ENCODE assay signal across 1 cellular context in the genomic region with DNA sequence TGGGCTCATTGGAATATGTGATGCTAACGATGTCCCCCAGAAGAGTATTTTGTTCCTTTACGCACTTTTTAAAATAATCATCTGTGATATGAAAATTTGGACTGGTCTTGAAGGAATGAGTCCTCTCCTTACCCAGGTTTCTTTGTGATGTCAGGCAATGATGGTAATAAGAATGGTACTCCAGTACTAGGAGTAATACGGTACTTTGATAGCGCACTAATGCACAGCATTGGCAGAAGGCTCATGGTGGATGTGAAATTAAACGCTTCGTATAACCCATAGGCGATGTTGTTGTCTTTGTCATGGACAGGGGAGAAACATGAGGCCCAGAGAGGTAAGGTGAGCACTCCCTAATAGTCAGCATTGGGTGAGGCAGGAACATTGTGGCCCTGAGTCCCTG.
TF ChIP-seq lines count a peak whose summit lies in the region.

No MANE protein-coding gene starts in this region.

TF ChIP-seq in H1, 55 proteins besides CTCF, POLR2A, EP300 and RAD21:
- TF ChIP-seq, protein P1, sequence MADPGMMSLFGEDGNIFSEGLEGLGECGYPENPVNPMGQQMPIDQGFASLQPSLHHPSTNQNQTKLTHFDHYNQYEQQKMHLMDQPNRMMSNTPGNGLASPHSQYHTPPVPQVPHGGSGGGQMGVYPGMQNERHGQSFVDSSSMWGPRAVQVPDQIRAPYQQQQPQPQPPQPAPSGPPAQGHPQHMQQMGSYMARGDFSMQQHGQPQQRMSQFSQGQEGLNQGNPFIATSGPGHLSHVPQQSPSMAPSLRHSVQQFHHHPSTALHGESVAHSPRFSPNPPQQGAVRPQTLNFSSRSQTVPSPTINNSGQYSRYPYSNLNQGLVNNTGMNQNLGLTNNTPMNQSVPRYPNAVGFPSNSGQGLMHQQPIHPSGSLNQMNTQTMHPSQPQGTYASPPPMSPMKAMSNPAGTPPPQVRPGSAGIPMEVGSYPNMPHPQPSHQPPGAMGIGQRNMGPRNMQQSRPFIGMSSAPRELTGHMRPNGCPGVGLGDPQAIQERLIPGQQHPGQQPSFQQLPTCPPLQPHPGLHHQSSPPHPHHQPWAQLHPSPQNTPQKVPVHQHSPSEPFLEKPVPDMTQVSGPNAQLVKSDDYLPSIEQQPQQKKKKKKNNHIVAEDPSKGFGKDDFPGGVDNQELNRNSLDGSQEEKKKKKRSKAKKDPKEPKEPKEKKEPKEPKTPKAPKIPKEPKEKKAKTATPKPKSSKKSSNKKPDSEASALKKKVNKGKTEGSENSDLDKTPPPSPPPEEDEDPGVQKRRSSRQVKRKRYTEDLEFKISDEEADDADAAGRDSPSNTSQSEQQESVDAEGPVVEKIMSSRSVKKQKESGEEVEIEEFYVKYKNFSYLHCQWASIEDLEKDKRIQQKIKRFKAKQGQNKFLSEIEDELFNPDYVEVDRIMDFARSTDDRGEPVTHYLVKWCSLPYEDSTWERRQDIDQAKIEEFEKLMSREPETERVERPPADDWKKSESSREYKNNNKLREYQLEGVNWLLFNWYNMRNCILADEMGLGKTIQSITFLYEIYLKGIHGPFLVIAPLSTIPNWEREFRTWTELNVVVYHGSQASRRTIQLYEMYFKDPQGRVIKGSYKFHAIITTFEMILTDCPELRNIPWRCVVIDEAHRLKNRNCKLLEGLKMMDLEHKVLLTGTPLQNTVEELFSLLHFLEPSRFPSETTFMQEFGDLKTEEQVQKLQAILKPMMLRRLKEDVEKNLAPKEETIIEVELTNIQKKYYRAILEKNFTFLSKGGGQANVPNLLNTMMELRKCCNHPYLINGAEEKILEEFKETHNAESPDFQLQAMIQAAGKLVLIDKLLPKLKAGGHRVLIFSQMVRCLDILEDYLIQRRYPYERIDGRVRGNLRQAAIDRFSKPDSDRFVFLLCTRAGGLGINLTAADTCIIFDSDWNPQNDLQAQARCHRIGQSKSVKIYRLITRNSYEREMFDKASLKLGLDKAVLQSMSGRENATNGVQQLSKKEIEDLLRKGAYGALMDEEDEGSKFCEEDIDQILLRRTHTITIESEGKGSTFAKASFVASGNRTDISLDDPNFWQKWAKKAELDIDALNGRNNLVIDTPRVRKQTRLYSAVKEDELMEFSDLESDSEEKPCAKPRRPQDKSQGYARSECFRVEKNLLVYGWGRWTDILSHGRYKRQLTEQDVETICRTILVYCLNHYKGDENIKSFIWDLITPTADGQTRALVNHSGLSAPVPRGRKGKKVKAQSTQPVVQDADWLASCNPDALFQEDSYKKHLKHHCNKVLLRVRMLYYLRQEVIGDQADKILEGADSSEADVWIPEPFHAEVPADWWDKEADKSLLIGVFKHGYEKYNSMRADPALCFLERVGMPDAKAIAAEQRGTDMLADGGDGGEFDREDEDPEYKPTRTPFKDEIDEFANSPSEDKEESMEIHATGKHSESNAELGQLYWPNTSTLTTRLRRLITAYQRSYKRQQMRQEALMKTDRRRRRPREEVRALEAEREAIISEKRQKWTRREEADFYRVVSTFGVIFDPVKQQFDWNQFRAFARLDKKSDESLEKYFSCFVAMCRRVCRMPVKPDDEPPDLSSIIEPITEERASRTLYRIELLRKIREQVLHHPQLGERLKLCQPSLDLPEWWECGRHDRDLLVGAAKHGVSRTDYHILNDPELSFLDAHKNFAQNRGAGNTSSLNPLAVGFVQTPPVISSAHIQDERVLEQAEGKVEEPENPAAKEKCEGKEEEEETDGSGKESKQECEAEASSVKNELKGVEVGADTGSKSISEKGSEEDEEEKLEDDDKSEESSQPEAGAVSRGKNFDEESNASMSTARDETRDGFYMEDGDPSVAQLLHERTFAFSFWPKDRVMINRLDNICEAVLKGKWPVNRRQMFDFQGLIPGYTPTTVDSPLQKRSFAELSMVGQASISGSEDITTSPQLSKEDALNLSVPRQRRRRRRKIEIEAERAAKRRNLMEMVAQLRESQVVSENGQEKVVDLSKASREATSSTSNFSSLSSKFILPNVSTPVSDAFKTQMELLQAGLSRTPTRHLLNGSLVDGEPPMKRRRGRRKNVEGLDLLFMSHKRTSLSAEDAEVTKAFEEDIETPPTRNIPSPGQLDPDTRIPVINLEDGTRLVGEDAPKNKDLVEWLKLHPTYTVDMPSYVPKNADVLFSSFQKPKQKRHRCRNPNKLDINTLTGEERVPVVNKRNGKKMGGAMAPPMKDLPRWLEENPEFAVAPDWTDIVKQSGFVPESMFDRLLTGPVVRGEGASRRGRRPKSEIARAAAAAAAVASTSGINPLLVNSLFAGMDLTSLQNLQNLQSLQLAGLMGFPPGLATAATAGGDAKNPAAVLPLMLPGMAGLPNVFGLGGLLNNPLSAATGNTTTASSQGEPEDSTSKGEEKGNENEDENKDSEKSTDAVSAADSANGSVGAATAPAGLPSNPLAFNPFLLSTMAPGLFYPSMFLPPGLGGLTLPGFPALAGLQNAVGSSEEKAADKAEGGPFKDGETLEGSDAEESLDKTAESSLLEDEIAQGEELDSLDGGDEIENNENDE (IDR thresholded peaks at IDR 0.05; ENCODE audit: insufficient replicate concordance, low read length), result peak; percentile 98
- TF ChIP-seq SAP30 (IDR thresholded peaks at IDR 0.05; ENCODE audit: insufficient read depth, insufficient replicate concordance, low read length), result no peak
- no peak for TF ChIP-seq HDAC2 (IDR thresholded peaks at IDR 0.05; ENCODE audit: borderline replicate concordance in 1 of 2, low read depth in 2 of 2, low read length in 2 of 2)
